Comparison of ENCODE assay signal across 1 cellular context in the genomic region with DNA sequence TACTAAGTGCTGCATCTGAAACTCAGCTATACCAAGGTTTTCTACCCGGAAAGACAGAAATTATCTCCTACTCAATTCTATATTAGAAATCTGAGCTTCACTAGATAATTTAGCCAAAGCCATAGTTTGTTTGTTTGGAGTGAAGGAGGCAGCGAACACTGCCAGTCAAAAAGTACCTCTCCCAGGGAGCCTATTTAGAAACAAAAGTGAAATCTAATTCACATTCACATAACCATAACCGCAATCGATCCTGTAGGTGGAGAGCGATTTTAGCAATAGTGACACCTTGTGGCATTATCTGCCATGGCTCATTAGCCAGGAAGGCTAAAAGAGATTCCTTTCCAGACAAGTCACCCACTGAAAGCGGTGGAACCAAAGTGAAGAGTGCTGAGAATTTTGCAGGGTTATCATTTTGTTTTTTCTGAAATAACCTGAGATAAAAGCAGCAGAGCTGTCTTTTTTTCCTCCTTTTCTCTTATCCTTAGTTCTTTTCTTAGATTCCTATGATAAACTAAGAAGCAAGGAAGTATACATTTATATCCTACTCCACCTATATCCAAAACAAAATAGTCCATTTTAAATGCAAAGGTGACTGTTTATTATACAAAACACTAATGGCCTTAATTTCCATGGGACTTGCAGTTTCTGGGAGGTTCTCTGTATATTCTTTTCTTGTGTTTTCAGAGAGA.
TF ChIP-seq lines count a peak whose summit lies in the region.

No MANE protein-coding gene starts in this region.

TF ChIP-seq in GM12878, 131 proteins besides CTCF, POLR2A, EP300 and RAD21 (continued from another document and continues in another):
- TF ChIP-seq, protein P1, sequence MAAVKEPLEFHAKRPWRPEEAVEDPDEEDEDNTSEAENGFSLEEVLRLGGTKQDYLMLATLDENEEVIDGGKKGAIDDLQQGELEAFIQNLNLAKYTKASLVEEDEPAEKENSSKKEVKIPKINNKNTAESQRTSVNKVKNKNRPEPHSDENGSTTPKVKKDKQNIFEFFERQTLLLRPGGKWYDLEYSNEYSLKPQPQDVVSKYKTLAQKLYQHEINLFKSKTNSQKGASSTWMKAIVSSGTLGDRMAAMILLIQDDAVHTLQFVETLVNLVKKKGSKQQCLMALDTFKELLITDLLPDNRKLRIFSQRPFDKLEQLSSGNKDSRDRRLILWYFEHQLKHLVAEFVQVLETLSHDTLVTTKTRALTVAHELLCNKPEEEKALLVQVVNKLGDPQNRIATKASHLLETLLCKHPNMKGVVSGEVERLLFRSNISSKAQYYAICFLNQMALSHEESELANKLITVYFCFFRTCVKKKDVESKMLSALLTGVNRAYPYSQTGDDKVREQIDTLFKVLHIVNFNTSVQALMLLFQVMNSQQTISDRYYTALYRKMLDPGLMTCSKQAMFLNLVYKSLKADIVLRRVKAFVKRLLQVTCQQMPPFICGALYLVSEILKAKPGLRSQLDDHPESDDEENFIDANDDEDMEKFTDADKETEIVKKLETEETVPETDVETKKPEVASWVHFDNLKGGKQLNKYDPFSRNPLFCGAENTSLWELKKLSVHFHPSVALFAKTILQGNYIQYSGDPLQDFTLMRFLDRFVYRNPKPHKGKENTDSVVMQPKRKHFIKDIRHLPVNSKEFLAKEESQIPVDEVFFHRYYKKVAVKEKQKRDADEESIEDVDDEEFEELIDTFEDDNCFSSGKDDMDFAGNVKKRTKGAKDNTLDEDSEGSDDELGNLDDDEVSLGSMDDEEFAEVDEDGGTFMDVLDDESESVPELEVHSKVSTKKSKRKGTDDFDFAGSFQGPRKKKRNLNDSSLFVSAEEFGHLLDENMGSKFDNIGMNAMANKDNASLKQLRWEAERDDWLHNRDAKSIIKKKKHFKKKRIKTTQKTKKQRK (IDR thresholded peaks at IDR 0.05; ENCODE audit: low read depth, low read length): no peak
- TF ChIP-seq STAT1 (conservative IDR thresholded peaks at IDR 0.05): no peak
- TF ChIP-seq, protein P2, sequence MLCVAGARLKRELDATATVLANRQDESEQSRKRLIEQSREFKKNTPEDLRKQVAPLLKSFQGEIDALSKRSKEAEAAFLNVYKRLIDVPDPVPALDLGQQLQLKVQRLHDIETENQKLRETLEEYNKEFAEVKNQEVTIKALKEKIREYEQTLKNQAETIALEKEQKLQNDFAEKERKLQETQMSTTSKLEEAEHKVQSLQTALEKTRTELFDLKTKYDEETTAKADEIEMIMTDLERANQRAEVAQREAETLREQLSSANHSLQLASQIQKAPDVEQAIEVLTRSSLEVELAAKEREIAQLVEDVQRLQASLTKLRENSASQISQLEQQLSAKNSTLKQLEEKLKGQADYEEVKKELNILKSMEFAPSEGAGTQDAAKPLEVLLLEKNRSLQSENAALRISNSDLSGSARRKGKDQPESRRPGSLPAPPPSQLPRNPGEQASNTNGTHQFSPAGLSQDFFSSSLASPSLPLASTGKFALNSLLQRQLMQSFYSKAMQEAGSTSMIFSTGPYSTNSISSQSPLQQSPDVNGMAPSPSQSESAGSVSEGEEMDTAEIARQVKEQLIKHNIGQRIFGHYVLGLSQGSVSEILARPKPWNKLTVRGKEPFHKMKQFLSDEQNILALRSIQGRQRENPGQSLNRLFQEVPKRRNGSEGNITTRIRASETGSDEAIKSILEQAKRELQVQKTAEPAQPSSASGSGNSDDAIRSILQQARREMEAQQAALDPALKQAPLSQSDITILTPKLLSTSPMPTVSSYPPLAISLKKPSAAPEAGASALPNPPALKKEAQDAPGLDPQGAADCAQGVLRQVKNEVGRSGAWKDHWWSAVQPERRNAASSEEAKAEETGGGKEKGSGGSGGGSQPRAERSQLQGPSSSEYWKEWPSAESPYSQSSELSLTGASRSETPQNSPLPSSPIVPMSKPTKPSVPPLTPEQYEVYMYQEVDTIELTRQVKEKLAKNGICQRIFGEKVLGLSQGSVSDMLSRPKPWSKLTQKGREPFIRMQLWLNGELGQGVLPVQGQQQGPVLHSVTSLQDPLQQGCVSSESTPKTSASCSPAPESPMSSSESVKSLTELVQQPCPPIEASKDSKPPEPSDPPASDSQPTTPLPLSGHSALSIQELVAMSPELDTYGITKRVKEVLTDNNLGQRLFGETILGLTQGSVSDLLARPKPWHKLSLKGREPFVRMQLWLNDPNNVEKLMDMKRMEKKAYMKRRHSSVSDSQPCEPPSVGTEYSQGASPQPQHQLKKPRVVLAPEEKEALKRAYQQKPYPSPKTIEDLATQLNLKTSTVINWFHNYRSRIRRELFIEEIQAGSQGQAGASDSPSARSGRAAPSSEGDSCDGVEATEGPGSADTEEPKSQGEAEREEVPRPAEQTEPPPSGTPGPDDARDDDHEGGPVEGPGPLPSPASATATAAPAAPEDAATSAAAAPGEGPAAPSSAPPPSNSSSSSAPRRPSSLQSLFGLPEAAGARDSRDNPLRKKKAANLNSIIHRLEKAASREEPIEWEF (IDR thresholded peaks at IDR 0.05; ENCODE audit: insufficient replicate concordance, low read depth, low read length): peak; percentile 98
- TF ChIP-seq, protein P3, sequence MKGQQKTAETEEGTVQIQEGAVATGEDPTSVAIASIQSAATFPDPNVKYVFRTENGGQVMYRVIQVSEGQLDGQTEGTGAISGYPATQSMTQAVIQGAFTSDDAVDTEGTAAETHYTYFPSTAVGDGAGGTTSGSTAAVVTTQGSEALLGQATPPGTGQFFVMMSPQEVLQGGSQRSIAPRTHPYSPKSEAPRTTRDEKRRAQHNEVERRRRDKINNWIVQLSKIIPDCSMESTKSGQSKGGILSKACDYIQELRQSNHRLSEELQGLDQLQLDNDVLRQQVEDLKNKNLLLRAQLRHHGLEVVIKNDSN (IDR thresholded peaks at IDR 0.05; ENCODE audit: borderline replicate concordance, extremely low read length, insufficient read depth, low read depth, low read length): no peak
- peak; percentile 78 to 80 for TF ChIP-seq IKZF2 (IDR thresholded peaks at IDR 0.05)
- peak; percentile 35; the same call in 1 of the 2 replicates for TF ChIP-seq NR2F1 (conservative IDR thresholded peaks at IDR 0.05)
- no peak for TF ChIP-seq SREBF1 (IDR thresholded peaks at IDR 0.05; ENCODE audit: low read length)
- TF ChIP-seq PAX5 (IDR thresholded peaks at IDR 0.05; ENCODE audit: borderline replicate concordance, low read depth, low read length): 0 out of 2 replicates have a peak, but pooled peaks have one; percentile 58
- TF ChIP-seq ZNF217 (IDR thresholded peaks at IDR 0.05): 0 out of 2 replicates have a peak, but pooled peaks have one; percentile 38
- TF ChIP-seq MEF2A (IDR thresholded peaks at IDR 0.05; ENCODE audit: insufficient read depth, low read depth, low read length): 0 out of 2 replicates have a peak, but pooled peaks have one; percentile 56
- TF ChIP-seq RUNX3 (IDR thresholded peaks at IDR 0.05; ENCODE audit: low read length): peak; percentile 99
- TF ChIP-seq, protein P4, sequence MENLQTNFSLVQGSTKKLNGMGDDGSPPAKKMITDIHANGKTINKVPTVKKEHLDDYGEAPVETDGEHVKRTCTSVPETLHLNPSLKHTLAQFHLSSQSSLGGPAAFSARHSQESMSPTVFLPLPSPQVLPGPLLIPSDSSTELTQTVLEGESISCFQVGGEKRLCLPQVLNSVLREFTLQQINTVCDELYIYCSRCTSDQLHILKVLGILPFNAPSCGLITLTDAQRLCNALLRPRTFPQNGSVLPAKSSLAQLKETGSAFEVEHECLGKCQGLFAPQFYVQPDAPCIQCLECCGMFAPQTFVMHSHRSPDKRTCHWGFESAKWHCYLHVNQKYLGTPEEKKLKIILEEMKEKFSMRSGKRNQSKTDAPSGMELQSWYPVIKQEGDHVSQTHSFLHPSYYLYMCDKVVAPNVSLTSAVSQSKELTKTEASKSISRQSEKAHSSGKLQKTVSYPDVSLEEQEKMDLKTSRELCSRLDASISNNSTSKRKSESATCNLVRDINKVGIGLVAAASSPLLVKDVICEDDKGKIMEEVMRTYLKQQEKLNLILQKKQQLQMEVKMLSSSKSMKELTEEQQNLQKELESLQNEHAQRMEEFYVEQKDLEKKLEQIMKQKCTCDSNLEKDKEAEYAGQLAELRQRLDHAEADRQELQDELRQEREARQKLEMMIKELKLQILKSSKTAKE (IDR thresholded peaks at IDR 0.05; ENCODE audit: low read depth, poor library complexity, severe bottlenecking): peak; percentile 17
- peak; percentile 78 for TF ChIP-seq DPF2 (IDR thresholded peaks at IDR 0.05)
- TF ChIP-seq, protein P5, sequence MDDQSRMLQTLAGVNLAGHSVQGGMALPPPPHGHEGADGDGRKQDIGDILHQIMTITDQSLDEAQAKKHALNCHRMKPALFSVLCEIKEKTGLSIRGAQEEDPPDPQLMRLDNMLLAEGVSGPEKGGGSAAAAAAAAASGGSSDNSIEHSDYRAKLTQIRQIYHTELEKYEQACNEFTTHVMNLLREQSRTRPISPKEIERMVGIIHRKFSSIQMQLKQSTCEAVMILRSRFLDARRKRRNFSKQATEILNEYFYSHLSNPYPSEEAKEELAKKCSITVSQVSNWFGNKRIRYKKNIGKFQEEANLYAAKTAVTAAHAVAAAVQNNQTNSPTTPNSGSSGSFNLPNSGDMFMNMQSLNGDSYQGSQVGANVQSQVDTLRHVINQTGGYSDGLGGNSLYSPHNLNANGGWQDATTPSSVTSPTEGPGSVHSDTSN (IDR thresholded peaks at IDR 0.05; ENCODE audit: insufficient replicate concordance, low read depth, low read length): no peak
- TF ChIP-seq SMC3 (IDR thresholded peaks at IDR 0.05; ENCODE audit: borderline replicate concordance, low read length): peak; percentile 95
- TF ChIP-seq, protein P6, sequence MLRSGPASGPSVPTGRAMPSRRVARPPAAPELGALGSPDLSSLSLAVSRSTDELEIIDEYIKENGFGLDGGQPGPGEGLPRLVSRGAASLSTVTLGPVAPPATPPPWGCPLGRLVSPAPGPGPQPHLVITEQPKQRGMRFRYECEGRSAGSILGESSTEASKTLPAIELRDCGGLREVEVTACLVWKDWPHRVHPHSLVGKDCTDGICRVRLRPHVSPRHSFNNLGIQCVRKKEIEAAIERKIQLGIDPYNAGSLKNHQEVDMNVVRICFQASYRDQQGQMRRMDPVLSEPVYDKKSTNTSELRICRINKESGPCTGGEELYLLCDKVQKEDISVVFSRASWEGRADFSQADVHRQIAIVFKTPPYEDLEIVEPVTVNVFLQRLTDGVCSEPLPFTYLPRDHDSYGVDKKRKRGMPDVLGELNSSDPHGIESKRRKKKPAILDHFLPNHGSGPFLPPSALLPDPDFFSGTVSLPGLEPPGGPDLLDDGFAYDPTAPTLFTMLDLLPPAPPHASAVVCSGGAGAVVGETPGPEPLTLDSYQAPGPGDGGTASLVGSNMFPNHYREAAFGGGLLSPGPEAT (IDR thresholded peaks at IDR 0.05; ENCODE audit: low read depth): peak; percentile 51; the same call in 1 of the 2 replicates
- TF ChIP-seq STAT3 (IDR thresholded peaks at IDR 0.05; ENCODE audit: low read depth, low read length): no peak
- 0 out of 2 replicates have a peak, but pooled peaks have one; percentile 35 for TF ChIP-seq EED (IDR thresholded peaks at IDR 0.05; ENCODE audit: low read depth)
- no peak for TF ChIP-seq MYC (IDR thresholded peaks at IDR 0.05; ENCODE audit: insufficient read depth, insufficient read length, insufficient replicate concordance, low read length, severe bottlenecking)
- peak; percentile 50 for TF ChIP-seq IKZF1 (conservative IDR thresholded peaks at IDR 0.05)
- TF ChIP-seq, protein P7, sequence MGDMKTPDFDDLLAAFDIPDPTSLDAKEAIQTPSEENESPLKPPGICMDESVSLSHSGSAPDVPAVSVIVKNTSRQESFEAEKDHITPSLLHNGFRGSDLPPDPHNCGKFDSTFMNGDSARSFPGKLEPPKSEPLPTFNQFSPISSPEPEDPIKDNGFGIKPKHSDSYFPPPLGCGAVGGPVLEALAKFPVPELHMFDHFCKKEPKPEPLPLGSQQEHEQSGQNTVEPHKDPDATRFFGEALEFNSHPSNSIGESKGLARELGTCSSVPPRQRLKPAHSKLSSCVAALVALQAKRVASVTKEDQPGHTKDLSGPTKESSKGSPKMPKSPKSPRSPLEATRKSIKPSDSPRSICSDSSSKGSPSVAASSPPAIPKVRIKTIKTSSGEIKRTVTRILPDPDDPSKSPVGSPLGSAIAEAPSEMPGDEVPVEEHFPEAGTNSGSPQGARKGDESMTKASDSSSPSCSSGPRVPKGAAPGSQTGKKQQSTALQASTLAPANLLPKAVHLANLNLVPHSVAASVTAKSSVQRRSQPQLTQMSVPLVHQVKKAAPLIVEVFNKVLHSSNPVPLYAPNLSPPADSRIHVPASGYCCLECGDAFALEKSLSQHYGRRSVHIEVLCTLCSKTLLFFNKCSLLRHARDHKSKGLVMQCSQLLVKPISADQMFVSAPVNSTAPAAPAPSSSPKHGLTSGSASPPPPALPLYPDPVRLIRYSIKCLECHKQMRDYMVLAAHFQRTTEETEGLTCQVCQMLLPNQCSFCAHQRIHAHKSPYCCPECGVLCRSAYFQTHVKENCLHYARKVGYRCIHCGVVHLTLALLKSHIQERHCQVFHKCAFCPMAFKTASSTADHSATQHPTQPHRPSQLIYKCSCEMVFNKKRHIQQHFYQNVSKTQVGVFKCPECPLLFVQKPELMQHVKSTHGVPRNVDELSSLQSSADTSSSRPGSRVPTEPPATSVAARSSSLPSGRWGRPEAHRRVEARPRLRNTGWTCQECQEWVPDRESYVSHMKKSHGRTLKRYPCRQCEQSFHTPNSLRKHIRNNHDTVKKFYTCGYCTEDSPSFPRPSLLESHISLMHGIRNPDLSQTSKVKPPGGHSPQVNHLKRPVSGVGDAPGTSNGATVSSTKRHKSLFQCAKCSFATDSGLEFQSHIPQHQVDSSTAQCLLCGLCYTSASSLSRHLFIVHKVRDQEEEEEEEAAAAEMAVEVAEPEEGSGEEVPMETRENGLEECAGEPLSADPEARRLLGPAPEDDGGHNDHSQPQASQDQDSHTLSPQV (IDR thresholded peaks at IDR 0.05): peak; percentile 88
- peak; percentile 46; the same call in 1 of the 2 replicates for TF ChIP-seq MTA2 (IDR thresholded peaks at IDR 0.05; ENCODE audit: low read depth)
- TF ChIP-seq, protein P8, sequence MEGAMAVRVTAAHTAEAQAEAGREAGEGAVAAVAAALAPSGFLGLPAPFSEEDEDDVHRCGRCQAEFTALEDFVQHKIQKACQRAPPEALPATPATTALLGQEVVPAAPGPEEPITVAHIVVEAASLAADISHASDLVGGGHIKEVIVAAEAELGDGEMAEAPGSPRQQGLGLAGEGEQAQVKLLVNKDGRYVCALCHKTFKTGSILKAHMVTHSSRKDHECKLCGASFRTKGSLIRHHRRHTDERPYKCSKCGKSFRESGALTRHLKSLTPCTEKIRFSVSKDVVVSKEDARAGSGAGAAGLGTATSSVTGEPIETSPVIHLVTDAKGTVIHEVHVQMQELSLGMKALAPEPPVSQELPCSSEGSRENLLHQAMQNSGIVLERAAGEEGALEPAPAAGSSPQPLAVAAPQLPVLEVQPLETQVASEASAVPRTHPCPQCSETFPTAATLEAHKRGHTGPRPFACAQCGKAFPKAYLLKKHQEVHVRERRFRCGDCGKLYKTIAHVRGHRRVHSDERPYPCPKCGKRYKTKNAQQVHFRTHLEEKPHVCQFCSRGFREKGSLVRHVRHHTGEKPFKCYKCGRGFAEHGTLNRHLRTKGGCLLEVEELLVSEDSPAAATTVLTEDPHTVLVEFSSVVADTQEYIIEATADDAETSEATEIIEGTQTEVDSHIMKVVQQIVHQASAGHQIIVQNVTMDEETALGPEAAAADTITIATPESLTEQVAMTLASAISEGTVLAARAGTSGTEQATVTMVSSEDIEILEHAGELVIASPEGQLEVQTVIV (IDR thresholded peaks at IDR 0.05; ENCODE audit: borderline replicate concordance, partially characterized antibody): no peak
- TF ChIP-seq MEF2B (IDR thresholded peaks at IDR 0.05; ENCODE audit: partially characterized antibody, poor library complexity, severe bottlenecking): peak; percentile 48
- TF ChIP-seq FOXM1 (IDR thresholded peaks at IDR 0.05; ENCODE audit: low read depth, low read length): 0 out of 2 replicates have a peak, but pooled peaks have one; percentile 32
- peak; percentile 68; the same call in 1 of the 2 replicates for TF ChIP-seq ZNF24 (IDR thresholded peaks at IDR 0.05)
- TF ChIP-seq ASH2L (IDR thresholded peaks at IDR 0.05; ENCODE audit: borderline replicate concordance, low read depth): peak; percentile 60; the same call in 1 of the 2 replicates
- peak; percentile 77 for TF ChIP-seq YY1 (IDR thresholded peaks at IDR 0.05; ENCODE audit: low read depth, low read length)
